In genomic region chr17:64149196-64149595, GRCh38 we compare ENCODE assay signal across 21 cellular contexts. TPM values are rescaled to one million over a fixed set of nuclear protein-coding genes. Genes with fewer than 3 reads are reported as not detected.
A peak's percentile ranks its signal among the peaks of the same experiment; 100 is the strongest.
DNase-seq lines count a peak whose midpoint lies in the region; ATAC-seq and TF ChIP-seq lines count a peak whose summit lies in the region.
"Had no signal": no experiment of that assay in that cellular context is flagged by ENCODE, and none has a peak within 500 bp of the region (broad histone marks: within the 10 kb centered on the region; RNA-seq: fewer than 3 reads in every experiment).

No MANE protein-coding gene starts in this region.

- no peaks in the 10 kb centered on the region for H3K27me3 Mint-ChIP-seq in CD4-positive, alpha-beta T cell
- H3K27me3 Mint-ChIP-seq: central memory CD8-positive, alpha-beta T cell; natural killer cell treated with Interleukin-12 subunit alpha and Interleukin-12 subunit beta and Interleukin-15 and Interleukin-18, amount 100 ng/mL, for 72 hours; stimulated activated naive CD8-positive, alpha-beta T cell treated with anti-CD3 and anti-CD28 coated beads, Interleukin-15, amount 100 ng/mL, for 72 hours had no signal

- ATAC-seq in CD4-positive, alpha-beta T cell (ENCODE audit: poor library complexity) = no peak
- ATAC-seq: mucosa of descending colon; natural killer cell treated with Interleukin-12 subunit alpha and Interleukin-12 subunit beta and Interleukin-15 and Interleukin-18, amount 100 ng/mL, for 72 hours; stimulated activated naive CD8-positive, alpha-beta T cell treated with anti-CD3 and anti-CD28 coated beads, Interleukin-15, amount 100 ng/mL, for 72 hours had no signal

- peaks cover 19% of the 10 kb centered on the region for H3K4me1 Mint-ChIP-seq in CD4-positive, alpha-beta T cell (ENCODE audit: low read depth)

- H3K4me3 ChIP-seq in skeletal muscle tissue (ENCODE audit: low read length in 3 of 3) = no peak overlapping the region
- H3K4me3 ChIP-seq: BLaER1, HAP-1, mucosa of descending colon, tibial artery had no signal

- H3K27ac Mint-ChIP-seq in CD4-positive, alpha-beta T cell = peak overlapping the region; percentile 75

- no peak overlapping the region for H3K9ac ChIP-seq in skeletal muscle tissue (ENCODE audit: low read depth in 1 of 3, low read length in 3 of 3)
- H3K9ac ChIP-seq: BLaER1 had no signal

- no peaks in the 10 kb centered on the region for H3K9me3 ChIP-seq in CD4-positive, alpha-beta T cell (ENCODE audit: control insufficient read depth, low read length)
- H3K9me3 ChIP-seq in skeletal muscle tissue (ENCODE audit: control insufficient read depth in 3 of 3, low read length in 3 of 3) = no peaks in the 10 kb centered on the region
- H3K9me3 ChIP-seq: BLaER1, Caco-2, HAP-1, mucosa of descending colon, tibial artery had no signal

- CTCF ChIA-PET in CD4-positive, alpha-beta T cell (lab: Charles Lee) = interaction anchor here (1.7 to 3.6 kb wide), 2 partner anchors 16 to 86 kb away, joined by 6 to 13 read pairs; no protein-coding TSS in a partner anchor
- CTCF ChIA-PET in RWPE1 (lab: Yijun Ruan, JAX) = interaction anchor here (0.9 to 3.4 kb wide), 4 partner anchors 15 to 133 kb away, joined by 3 to 13 read pairs (median 7); no protein-coding TSS in a partner anchor

- H3K36me3 Mint-ChIP-seq in CD4-positive, alpha-beta T cell (ENCODE audit: low read depth) = peaks cover 59% of the 10 kb centered on the region

- peaks cover 2 to 32% (median 4%) of the 10 kb centered on the region in 3 donors for H3K36me3 ChIP-seq in skeletal muscle tissue (ENCODE audit: control insufficient read depth in 3 of 3, insufficient read depth in 3 of 3, low read length in 3 of 3)

- TF ChIP-seq CTCF in CD4-positive, alpha-beta T cell (IDR thresholded peaks at IDR 0.05) = no peak
- TF ChIP-seq CTCF in RWPE1 (conservative IDR thresholded peaks at IDR 0.05; ENCODE audit: low read depth) = no peak

- intact Hi-C loops in CD4-positive, alpha-beta T cell (cut with DNase I, micrococcal nuclease) = loop anchor here (5.0 to 10.0 kb wide), 4 partner anchors 133 to 356 kb away; partner anchors contain the start of genes CEP95 (in 1 of the 2), DDX5 (in 1 of the 2), GH1 (in 1 of the 2) and SMARCD2 (in 1 of the 2)

- H3K9me3 Mint-ChIP-seq in CD4-positive, alpha-beta T cell = no peaks in the 10 kb centered on the region
- H3K9me3 Mint-ChIP-seq: central memory CD8-positive, alpha-beta T cell; natural killer cell treated with Interleukin-12 subunit alpha and Interleukin-12 subunit beta and Interleukin-15 and Interleukin-18, amount 100 ng/mL, for 72 hours; stimulated activated naive CD8-positive, alpha-beta T cell treated with anti-CD3 and anti-CD28 coated beads, Interleukin-15, amount 100 ng/mL, for 72 hours had no signal

- no peak overlapping the region for H3K4me3 Mint-ChIP-seq in CD4-positive, alpha-beta T cell
- H3K4me3 Mint-ChIP-seq: central memory CD8-positive, alpha-beta T cell; natural killer cell treated with Interleukin-12 subunit alpha and Interleukin-12 subunit beta and Interleukin-15 and Interleukin-18, amount 100 ng/mL, for 72 hours; stimulated activated naive CD8-positive, alpha-beta T cell treated with anti-CD3 and anti-CD28 coated beads, Interleukin-15, amount 100 ng/mL, for 72 hours had no signal

- no peaks in the 10 kb centered on the region for H3K27me3 ChIP-seq in CD4-positive, alpha-beta T cell (ENCODE audit: control insufficient read depth, insufficient read depth, low read length)
- no peaks in the 10 kb centered on the region for H3K27me3 ChIP-seq in skeletal muscle tissue (ENCODE audit: control insufficient read depth in 3 of 3, insufficient read depth in 3 of 3, low read length in 3 of 3)
- H3K27me3 ChIP-seq: BLaER1, tibial artery had no signal

- no peak for DNase-seq in CD4-positive, alpha-beta T cell
- DNase-seq in RWPE1 (ENCODE audit: low spot score) (no peak), epithelial cell of prostate (ENCODE audit: low read depth, low spot score) (no peak), ureter (ENCODE audit: low spot score) (no peak)
- no peak for DNase-seq in activated CD4-positive, alpha-beta T cell treated with anti-CD3 and anti-CD28 coated beads for 4 hours
- DNase-seq in activated CD4-positive, alpha-beta T cell treated with anti-CD3 and anti-CD28 coated beads for 1 hour = no peak
- DNase-seq: activated gamma-delta T cell treated with Interleukin-2 at 50 U/mL for 16 hours; Caco-2; dermis blood vessel endothelial cell; mucosa of descending colon; NCI-H1417 treated with DMSO at 0.1 percent for 48 hours; NCI-H226; retina; SHP77; stimulated activated naive CD8-positive, alpha-beta T cell treated with anti-CD3 and anti-CD28 coated beads, Interleukin-15, amount 100 ng/mL, for 72 hours; tibial artery had no signal

- POLR2A ChIA-PET in CD4-positive, alpha-beta T cell (lab: Charles Lee) = interaction anchor here (0.9 to 2.4 kb wide), 7 partner anchors 19 to 357 kb away, joined by 3 to 7 read pairs (median 3); partner anchors contain the start of genes CD79B, CEP95, ERN1 and ICAM2
- POLR2A ChIA-PET in RWPE1 (lab: Yijun Ruan, JAX; ENCODE audit: low non-redundant PET) = no interaction called here

- peaks cover 60 to 75% (median 63%) of the 10 kb centered on the region in 3 donors for H3K4me1 ChIP-seq in skeletal muscle tissue (ENCODE audit: control insufficient read depth in 3 of 3, insufficient read depth in 3 of 3, low read length in 3 of 3)
- H3K4me1 ChIP-seq: Caco-2 had no signal

- no peak overlapping the region for H3K27ac ChIP-seq in CD4-positive, alpha-beta T cell (ENCODE audit: low read depth, low read length)
- peak overlapping the region; percentile 42 for H3K27ac ChIP-seq in RWPE1
- H3K27ac ChIP-seq in epithelial cell of prostate = peak overlapping the region; percentile 97
- H3K27ac ChIP-seq in skeletal muscle tissue (ENCODE audit: low read depth, low read length) = peak overlapping the region; percentile 99
- H3K27ac ChIP-seq: BLaER1 had no signal

RNA-seq across cellular contexts. Expression of gene ERN1, which starts 19.3 kb away (rescaled TPM):
- 10 to 100 TPM; 62.7 to 67.8 TPM for total RNA-seq in CD4-positive, alpha-beta T cell
- total RNA-seq in skeletal muscle tissue = 5.7 TPM
- 49.2 TPM for total RNA-seq in ureter
